In the genomic region with DNA sequence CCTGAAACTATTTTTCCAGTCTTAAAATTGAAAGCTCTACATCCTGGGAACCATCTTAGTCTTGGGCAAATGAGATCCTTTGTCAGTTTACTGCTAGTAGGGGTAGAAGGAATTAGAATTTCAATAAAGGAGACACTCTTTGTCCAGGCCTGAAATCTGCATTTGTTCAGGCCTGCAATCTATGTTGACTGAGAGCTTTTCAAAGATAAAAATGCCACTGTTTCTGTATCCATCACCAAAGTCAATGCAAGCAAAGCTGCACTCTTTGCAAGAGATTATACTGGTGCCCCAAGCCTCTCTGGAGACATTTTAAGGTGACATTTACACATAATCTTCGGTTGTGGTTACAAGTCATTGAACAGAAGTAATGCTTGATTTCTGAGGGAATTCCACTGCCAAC, we compare ENCODE assay signal across 1 cellular context.
TF ChIP-seq lines count a peak whose summit lies in the region.

No MANE protein-coding gene starts in this region.

TF ChIP-seq in GM23338, 12 proteins besides CTCF, POLR2A, EP300 and RAD21 (continued from another document):
- TF ChIP-seq REST (IDR thresholded peaks at IDR 0.05; ENCODE audit: unreplicated experiment): no peak
